ENCODE assay signal across 8 cellular contexts in the genomic region with DNA sequence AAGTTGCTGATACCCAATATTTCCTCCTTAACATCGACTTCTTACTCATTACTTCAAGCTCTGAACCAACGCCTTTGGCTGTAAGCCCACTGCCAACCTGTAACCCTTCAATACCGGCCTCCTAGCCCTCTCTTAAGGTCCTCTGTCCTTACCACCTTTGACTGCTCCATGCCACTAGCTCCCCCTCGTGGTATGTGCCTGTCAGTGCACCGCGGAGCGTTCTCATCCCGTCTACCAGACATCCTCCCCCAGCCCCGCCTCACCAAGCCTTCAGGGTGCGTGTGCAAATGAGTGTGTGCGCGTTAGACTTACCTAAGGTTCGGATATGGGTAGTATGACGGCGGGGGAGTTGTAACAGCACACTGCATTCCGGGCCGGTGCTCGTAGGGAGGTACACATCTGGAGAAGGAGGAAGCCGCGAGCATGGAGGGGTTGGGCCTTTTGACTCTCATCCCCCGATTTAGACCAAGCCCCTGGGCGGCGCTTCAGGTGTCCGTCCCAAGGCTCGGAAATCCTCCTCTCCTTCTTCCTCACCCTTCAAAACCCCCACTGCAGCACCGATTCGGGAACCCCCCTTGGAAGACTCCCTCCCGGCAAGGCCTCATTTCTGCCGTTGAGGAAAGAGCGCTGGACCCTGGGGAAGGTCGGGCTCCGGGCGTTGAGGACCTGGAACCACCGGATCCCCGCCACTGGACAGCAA. TPM values are rescaled to one million over a fixed set of nuclear protein-coding genes. Genes with fewer than 3 reads are reported as not detected.
DNase-seq lines count a peak whose midpoint lies in the region; TF ChIP-seq lines count a peak whose summit lies in the region.

No MANE protein-coding gene starts in this region.

- TF ChIP-seq CTCF in AG10803 (conservative IDR thresholded peaks at IDR 0.05; ENCODE audit: low read length): peak; percentile 99
- TF ChIP-seq CTCF in GM20000 (IDR thresholded peaks at IDR 0.05; ENCODE audit: extremely low read depth, missing control alignments): peak; percentile 95
- peak; percentile 99 for TF ChIP-seq CTCF in left ventricle myocardium inferior (IDR thresholded peaks at IDR 0.05; ENCODE audit: borderline replicate concordance)
- peak; percentile 96 for TF ChIP-seq CTCF in type B pancreatic cell (conservative IDR thresholded peaks at IDR 0.05)

- H3K9me3 ChIP-seq in left ventricle myocardium inferior (replicated peaks): no peaks in the 10 kb centered on the region

- peaks cover 64% of the 10 kb centered on the region for H3K27me3 Mint-ChIP-seq in type B pancreatic cell

- peak overlapping the region; percentile 82 for H3K27ac Mint-ChIP-seq in type B pancreatic cell

- peak overlapping the region; percentile 92 for H3K4me3 Mint-ChIP-seq in type B pancreatic cell

- peak; percentile 68 for DNase-seq in AG10803 (ENCODE audit: low read depth)
- DNase-seq in GM20000 (ENCODE audit: low spot score): peak; percentile 93
- peak; percentile 91 for DNase-seq in NCI-H1092 treated with DMSO at 0.1 percent for 48 hours (lab: John Stamatoyannopoulos, UW)
- DNase-seq in T follicular helper cell (ENCODE audit: low read depth): peak; percentile 84
- DNase-seq in amniotic epithelial cell (ENCODE audit: low read depth): peak; percentile 79
- peak; percentile 84 for DNase-seq in left ventricle myocardium inferior
- DNase-seq in posterior vena cava (ENCODE audit: low spot score): peak; percentile 95
- DNase-seq in type B pancreatic cell (ENCODE audit: extremely low spot score, unreplicated experiment): peak; percentile 67

- peaks cover under 1% of the 10 kb centered on the region for H3K36me3 Mint-ChIP-seq in type B pancreatic cell

- intact Hi-C loops in left ventricle myocardium inferior (cut with micrococcal nuclease) (loop anchor here (2.0 kb wide), 1 partner anchor 47 kb away; no protein-coding TSS in a partner anchor), posterior vena cava (cut with DNase I) (loop anchor here in 1 of 2 donors (2.0 kb wide), 1 partner anchor 47 kb away; no protein-coding TSS in a partner anchor)

- peaks cover 59% of the 10 kb centered on the region for H3K4me1 ChIP-seq in left ventricle myocardium inferior

- H3K36me3 ChIP-seq in left ventricle myocardium inferior: no peaks in the 10 kb centered on the region

- no peaks in the 10 kb centered on the region for H3K9me3 Mint-ChIP-seq in type B pancreatic cell

- peak overlapping the region; percentile 88 for H3K27ac ChIP-seq in left ventricle myocardium inferior (replicated peaks)

- H3K4me3 ChIP-seq in AG10803 (ENCODE audit: low read length) (peak overlapping the region; percentile 34), left ventricle myocardium inferior (peak overlapping the region; percentile 81)

- H3K4me1 Mint-ChIP-seq in type B pancreatic cell (ENCODE audit: unreplicated experiment): peaks cover 17% of the 10 kb centered on the region

- no peaks in the 10 kb centered on the region for H3K27me3 ChIP-seq in left ventricle myocardium inferior (ENCODE audit: low read depth)

RNA-seq across cellular contexts. Expression of a gene that starts 2.8 kb away (rescaled TPM):
- total RNA-seq in left ventricle myocardium inferior: 6.3 TPM
- 10 to 100 TPM; 12.0 to 30.6 TPM for total RNA-seq in posterior vena cava
- total RNA-seq in type B pancreatic cell (ENCODE audit: low replicate concordance): 11.6 and 24.5 TPM in 2 replicates

RNA-seq across cellular contexts. Expression of a gene that starts 50.1 kb away (rescaled TPM):
- 22.2 TPM for total RNA-seq in left ventricle myocardium inferior
- 10 to 100 TPM; 14.0 to 14.9 TPM for total RNA-seq in posterior vena cava
- total RNA-seq in type B pancreatic cell (ENCODE audit: low replicate concordance): 25.1 and 25.4 TPM in 2 replicates

RNA-seq across cellular contexts. Expression of a gene that starts 50.4 kb away (rescaled TPM):
- total RNA-seq in left ventricle myocardium inferior (0.63 TPM), posterior vena cava (under 1 TPM; 0.38 to 0.74 TPM), type B pancreatic cell (ENCODE audit: low replicate concordance) (3.5 and 9.6 TPM in 2 replicates)

Comparison
In these comparisons a context has a peak if more than half of its experiments do, and no peak if none do; other contexts are left out.
1. Peak in every context shown above with its lines: DNase-seq, H3K4me3 ChIP-seq and H3K27ac ChIP-seq.